Comparison of ENCODE assay signal across 9 cellular contexts in the genomic region with DNA sequence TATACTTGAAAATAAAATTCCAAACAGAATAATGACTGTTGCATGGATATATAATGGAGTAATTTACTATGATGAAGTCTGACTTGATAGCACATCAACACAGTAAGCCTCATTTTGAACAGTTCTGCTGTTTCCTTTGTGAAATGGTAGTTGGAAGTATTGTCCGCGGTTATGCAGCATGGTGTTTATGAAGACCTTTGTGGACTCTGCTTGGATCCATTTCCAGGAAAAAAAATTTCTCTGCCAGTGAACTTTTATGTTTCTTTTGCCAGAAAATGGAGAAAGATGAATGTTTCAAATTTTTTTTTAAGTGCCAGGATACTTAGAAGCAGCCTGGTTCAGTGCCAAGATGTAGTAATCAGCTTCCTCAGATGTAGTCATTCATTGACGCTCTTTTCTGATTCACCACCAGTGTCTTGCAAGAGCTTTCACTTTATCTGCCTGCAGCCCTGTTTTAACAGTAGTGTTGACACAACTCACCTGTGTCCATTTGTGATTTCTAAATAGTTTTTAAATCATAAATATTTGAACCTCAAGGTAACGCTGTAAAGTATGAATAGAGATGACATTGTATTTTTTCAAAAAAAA.
DNase-seq lines count a peak whose midpoint lies in the region; ATAC-seq and TF ChIP-seq lines count a peak whose summit lies in the region.
"Had no signal": no experiment of that assay in that cellular context is flagged by ENCODE, and none has a peak within 500 bp of the region (broad histone marks: within the 10 kb centered on the region; RNA-seq: fewer than 3 reads in every experiment).

No MANE protein-coding gene starts in this region.

- H3K4me3 ChIP-seq in LNCaP clone FGC (ENCODE audit: low read depth, low read length) (no peak overlapping the region), left lung (no peak overlapping the region)

- no peak overlapping the region for H3K27ac ChIP-seq in left lung

- intact Hi-C loops in left lung (cut with DNase I): no loop called here

- H3K4me1 ChIP-seq in left lung: no peaks in the 10 kb centered on the region

- H3K36me3 ChIP-seq in left lung: no peaks in the 10 kb centered on the region

- DNase-seq in Ammon's horn (ENCODE audit: low spot score) (peak; percentile 47), LNCaP clone FGC (ENCODE audit: low read depth) (peak; percentile 18), brain pericyte (ENCODE audit: low read depth, low spot score) (peak; percentile 39), left lung (no peak), GF-D8 (lab: John Stamatoyannopoulos, UW) (no peak), iPS-NIHi7 (ENCODE audit: extremely low spot score) (no peak)
- DNase-seq in stimulated activated CD4-positive, alpha-beta T cell treated with anti-CD3 and anti-CD28 coated beads, Interleukin-1b, Interleukin-23, amount 100 ng/mL, for 48 hours: no peak
- DNase-seq: activated naive CD4-positive, alpha-beta T cell treated with Interleukin-2 at 50 U/mL for 16 hours had no signal

- H3K27me3 ChIP-seq in left lung: no peaks in the 10 kb centered on the region

- TF ChIP-seq CTCF in LNCaP clone FGC (IDR thresholded peaks at IDR 0.05; ENCODE audit: control insufficient read depth, extremely low read depth, insufficient read depth) (no peak), left lung (IDR thresholded peaks at IDR 0.05) (no peak)

- ATAC-seq in left lung (peak; percentile 58), GM21367 (IDR thresholded peaks at IDR 0.05; ENCODE audit: unreplicated experiment) (no peak)

- H3K9me3 ChIP-seq in left lung: peaks cover 0 to 2% of the 10 kb centered on the region in 2 donors

Comparison
In these comparisons a context has a peak if more than half of its experiments do, and no peak if none do; other contexts are left out.
1. DNase-seq: peak in Ammon's horn (single experiment), LNCaP clone FGC (single experiment) and brain pericyte (single experiment); none in left lung (0 of 2), GF-D8 (single experiment), stimulated activated CD4-positive, alpha-beta T cell treated with anti-CD3 and anti-CD28 coated beads, Interleukin-1b, Interleukin-23, amount 100 ng/mL, for 48 hours (single experiment) and iPS-NIHi7 (single experiment).